8 cellular contexts compared by ENCODE assay signal in genomic region chr18:50281295-50281971, GRCh38. TPM values are rescaled to one million over a fixed set of nuclear protein-coding genes. Genes with fewer than 3 reads are reported as not detected.
A peak's percentile ranks its signal among the peaks of the same experiment; 100 is the strongest.
DNase-seq lines count a peak whose midpoint lies in the region; ATAC-seq lines count a peak whose summit lies in the region.

A gene with protein sequence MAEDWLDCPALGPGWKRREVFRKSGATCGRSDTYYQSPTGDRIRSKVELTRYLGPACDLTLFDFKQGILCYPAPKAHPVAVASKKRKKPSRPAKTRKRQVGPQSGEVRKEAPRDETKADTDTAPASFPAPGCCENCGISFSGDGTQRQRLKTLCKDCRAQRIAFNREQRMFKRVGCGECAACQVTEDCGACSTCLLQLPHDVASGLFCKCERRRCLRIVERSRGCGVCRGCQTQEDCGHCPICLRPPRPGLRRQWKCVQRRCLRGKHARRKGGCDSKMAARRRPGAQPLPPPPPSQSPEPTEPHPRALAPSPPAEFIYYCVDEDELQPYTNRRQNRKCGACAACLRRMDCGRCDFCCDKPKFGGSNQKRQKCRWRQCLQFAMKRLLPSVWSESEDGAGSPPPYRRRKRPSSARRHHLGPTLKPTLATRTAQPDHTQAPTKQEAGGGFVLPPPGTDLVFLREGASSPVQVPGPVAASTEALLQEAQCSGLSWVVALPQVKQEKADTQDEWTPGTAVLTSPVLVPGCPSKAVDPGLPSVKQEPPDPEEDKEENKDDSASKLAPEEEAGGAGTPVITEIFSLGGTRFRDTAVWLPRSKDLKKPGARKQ (minus strand): TSS chr18:50281523. CDS start chr18:50279992, 1,531 bp downstream.

- peaks cover 7% of the 10 kb centered on the region; the same call in 1 of the 2 replicates for H3K36me3 ChIP-seq in ES-I3 (ENCODE audit: insufficient read depth, low read length)
- H3K36me3 ChIP-seq in H7 (replicated peaks; ENCODE audit: control insufficient read depth, insufficient read depth, low read length) = peaks cover 24% of the 10 kb centered on the region

- no peaks in the 10 kb centered on the region for H3K4me1 ChIP-seq in ES-I3 (ENCODE audit: insufficient read depth, low read length)

- peaks cover 29% of the 10 kb centered on the region for H3K36me3 Mint-ChIP-seq in natural killer cell treated with Interleukin-12 subunit alpha and Interleukin-12 subunit beta and Interleukin-15 and Interleukin-18, amount 100 ng/mL, for 72 hours

- peak within 1 kb of the TSS; percentile 69 to 88 for H3K27ac Mint-ChIP-seq in natural killer cell treated with Interleukin-12 subunit alpha and Interleukin-12 subunit beta and Interleukin-15 and Interleukin-18, amount 100 ng/mL, for 72 hours

- DNase-seq in H7 (peak; percentile 99), M059J (ENCODE audit: low read depth) (peak; percentile 96), SHP77 (lab: John Stamatoyannopoulos, UW) (peak; percentile 89 to 99), fibroblast of peridontal ligament (ENCODE audit: extremely low read depth) (peak; percentile 98)
- DNase-seq in activated effector memory CD4-positive, alpha-beta T cell treated with Interleukin-2 at 50 U/mL for 16 hours = peak; percentile 95
- DNase-seq in natural killer cell treated with Interleukin-12 subunit alpha and Interleukin-12 subunit beta and Interleukin-15 and Interleukin-18, amount 100 ng/mL, for 72 hours (ENCODE audit: low spot score) = peak; percentile 98
- peak; percentile 95 for DNase-seq in stimulated activated naive CD8-positive, alpha-beta T cell treated with anti-CD3 and anti-CD28 coated beads, Interleukin-15, Interleukin-2, amounts not matched to agents 100 U/mL and 50 U/mL, for 24 hours

- peak; percentile 93 to 95 for ATAC-seq in natural killer cell treated with Interleukin-12 subunit alpha and Interleukin-12 subunit beta and Interleukin-15 and Interleukin-18, amount 100 ng/mL, for 72 hours
- peak; percentile 93 for ATAC-seq in stimulated activated naive CD8-positive, alpha-beta T cell treated with anti-CD3 and anti-CD28 coated beads, Interleukin-15, Interleukin-2, amounts not matched to agents 100 U/mL and 50 U/mL, for 24 hours

- no peaks in the 10 kb centered on the region for H3K27me3 ChIP-seq in H7 (ENCODE audit: control insufficient read depth, insufficient read depth, low read length)

- H3K9ac ChIP-seq in ES-I3 (ENCODE audit: low read depth, low read length) = peak within 1 kb of the TSS; percentile 88

- peak within 1 kb of the TSS; percentile 91 for H3K4me3 Mint-ChIP-seq in natural killer cell treated with Interleukin-12 subunit alpha and Interleukin-12 subunit beta and Interleukin-15 and Interleukin-18, amount 100 ng/mL, for 72 hours

- H3K9me3 ChIP-seq in ES-I3 (ENCODE audit: control insufficient read depth, insufficient read depth, low read length) = no peaks in the 10 kb centered on the region

- no peaks in the 10 kb centered on the region for H3K27me3 Mint-ChIP-seq in natural killer cell treated with Interleukin-12 subunit alpha and Interleukin-12 subunit beta and Interleukin-15 and Interleukin-18, amount 100 ng/mL, for 72 hours

- H3K4me1 Mint-ChIP-seq in natural killer cell treated with Interleukin-12 subunit alpha and Interleukin-12 subunit beta and Interleukin-15 and Interleukin-18, amount 100 ng/mL, for 72 hours (ENCODE audit: low read depth in 2 of 2) = peaks cover 42 to 53% of the 10 kb centered on the region in 2 donors

- no peaks in the 10 kb centered on the region for H3K9me3 Mint-ChIP-seq in natural killer cell treated with Interleukin-12 subunit alpha and Interleukin-12 subunit beta and Interleukin-15 and Interleukin-18, amount 100 ng/mL, for 72 hours

- peak within 1 kb of the TSS; percentile 91 for H3K4me3 ChIP-seq in H7 (ENCODE audit: insufficient read depth, low read depth, low read length)

RNA-seq across cellular contexts. Expression of the gene that starts here (rescaled TPM):
- 57.6 and 58.3 TPM in 2 replicates for total RNA-seq in H7 (2014; rRNA removed; shearing (Covaris generic))
- total RNA-seq in M059J (2014; rRNA removed; shearing (Covaris generic)) = 64.0 and 64.1 TPM in 2 replicates
- total RNA-seq in natural killer cell treated with Interleukin-12 subunit alpha and Interleukin-12 subunit beta and Interleukin-15 and Interleukin-18, amount 100 ng/mL, for 72 hours = 100 to 1,000 TPM; 101 to 129 TPM

Comparison
In these comparisons a context has a peak if more than half of its experiments do, and no peak if none do; other contexts are left out.
1. Peak in every context shown above with its lines: DNase-seq, ATAC-seq and H3K4me3 ChIP-seq.